Comparison of ENCODE assay signal across 1 cellular context in genomic region chr4:1298461-1298860, GRCh38.
TF ChIP-seq lines count a peak whose summit lies in the region.

No MANE protein-coding gene starts in this region.

TF ChIP-seq in H1, 55 proteins besides CTCF, POLR2A, EP300 and RAD21:
- TF ChIP-seq TEAD4 (IDR thresholded peaks at IDR 0.05; ENCODE audit: low read depth, low read length) = no peak
- no peak for TF ChIP-seq HDAC6 (IDR thresholded peaks at IDR 0.05; ENCODE audit: low read depth, low read length)
- TF ChIP-seq, protein P1, sequence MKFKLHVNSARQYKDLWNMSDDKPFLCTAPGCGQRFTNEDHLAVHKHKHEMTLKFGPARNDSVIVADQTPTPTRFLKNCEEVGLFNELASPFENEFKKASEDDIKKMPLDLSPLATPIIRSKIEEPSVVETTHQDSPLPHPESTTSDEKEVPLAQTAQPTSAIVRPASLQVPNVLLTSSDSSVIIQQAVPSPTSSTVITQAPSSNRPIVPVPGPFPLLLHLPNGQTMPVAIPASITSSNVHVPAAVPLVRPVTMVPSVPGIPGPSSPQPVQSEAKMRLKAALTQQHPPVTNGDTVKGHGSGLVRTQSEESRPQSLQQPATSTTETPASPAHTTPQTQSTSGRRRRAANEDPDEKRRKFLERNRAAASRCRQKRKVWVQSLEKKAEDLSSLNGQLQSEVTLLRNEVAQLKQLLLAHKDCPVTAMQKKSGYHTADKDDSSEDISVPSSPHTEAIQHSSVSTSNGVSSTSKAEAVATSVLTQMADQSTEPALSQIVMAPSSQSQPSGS (IDR thresholded peaks at IDR 0.05; ENCODE audit: low read length) = no peak
- TF ChIP-seq PHF8 (conservative IDR thresholded peaks at IDR 0.05; ENCODE audit: low read depth, low read length) = no peak
- no peak for TF ChIP-seq TCF12 (IDR thresholded peaks at IDR 0.05; ENCODE audit: low read depth, low read length)
- TF ChIP-seq EGR1 (IDR thresholded peaks at IDR 0.05; ENCODE audit: borderline replicate concordance, low read depth, low read length) = no peak
- TF ChIP-seq BCL11A (IDR thresholded peaks at IDR 0.05; ENCODE audit: low read depth in 2 of 2, low read length in 2 of 2) = no peak
- no peak for TF ChIP-seq CHD1 (IDR thresholded peaks at IDR 0.05; ENCODE audit: low read depth, low read length)
